Comparison of ENCODE assay signal across 8 cellular contexts in the genomic region with DNA sequence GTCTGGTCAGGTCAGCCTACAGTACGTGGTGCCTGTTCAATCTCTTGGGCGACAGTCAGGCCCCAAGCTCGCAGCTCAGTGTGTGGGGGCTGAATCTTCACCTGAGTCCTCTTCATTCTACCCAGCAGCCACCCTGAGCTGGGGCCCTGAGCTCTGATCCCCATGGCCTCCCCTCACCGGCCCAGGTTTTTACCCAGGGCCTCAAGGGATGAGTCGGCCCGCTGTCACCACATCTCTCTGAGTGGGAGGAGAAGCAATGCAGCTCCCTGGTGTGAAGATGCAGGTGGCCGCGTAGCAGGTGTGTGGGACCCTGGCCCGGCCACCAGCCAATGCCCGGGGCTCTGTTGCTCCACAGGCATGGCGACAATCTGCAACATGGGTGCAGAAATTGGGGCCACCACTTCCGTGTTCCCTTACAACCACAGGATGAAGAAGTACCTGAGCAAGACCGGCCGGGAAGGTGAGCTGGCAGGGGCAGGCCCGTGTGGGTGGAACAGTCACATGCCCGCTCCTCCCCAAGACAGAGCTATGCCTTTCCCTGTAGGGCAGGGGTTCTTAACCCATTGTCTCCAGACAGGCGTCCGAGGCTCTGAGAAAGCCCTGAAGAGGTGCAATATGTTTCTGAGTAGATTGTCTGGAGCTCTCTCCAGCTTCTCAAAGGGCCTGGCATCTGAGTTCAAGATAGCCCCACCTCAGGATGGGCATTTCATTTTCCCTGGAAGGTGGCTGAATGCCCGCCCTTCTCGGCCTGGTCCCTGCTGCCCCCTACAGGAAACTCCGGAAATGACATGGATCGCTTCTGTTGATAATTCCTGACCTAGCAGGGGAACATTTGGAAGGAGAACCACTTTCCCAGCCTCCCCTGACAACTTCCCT. TPM values are rescaled to one million over a fixed set of nuclear protein-coding genes. Genes with fewer than 3 reads are reported as not detected.
DNase-seq lines count a peak whose midpoint lies in the region; ATAC-seq lines count a peak whose summit lies in the region.

No MANE protein-coding gene starts in this region.

- H3K9me3 ChIP-seq in trophoblast cell (ENCODE audit: insufficient read depth, low read depth, low read length), result no peaks in the 10 kb centered on the region

- H3K27ac Mint-ChIP-seq in stimulated activated naive CD8-positive, alpha-beta T cell treated with anti-CD3 and anti-CD28 coated beads, Interleukin-15, amount 100 ng/mL, for 72 hours, result peak overlapping the region in 1 of 2 donors; percentile 27
- H3K27ac Mint-ChIP-seq in activated naive CD4-positive, alpha-beta T cell treated with anti-CD3 and anti-CD28 coated beads, Interleukin-2, amount 50 U/mL, for 24 hours, result peak overlapping the region; percentile 35

- H3K4me3 Mint-ChIP-seq in stimulated activated naive CD8-positive, alpha-beta T cell treated with anti-CD3 and anti-CD28 coated beads, Interleukin-15, amount 100 ng/mL, for 72 hours, result no peak overlapping the region
- no peak overlapping the region for H3K4me3 Mint-ChIP-seq in activated naive CD4-positive, alpha-beta T cell treated with anti-CD3 and anti-CD28 coated beads, Interleukin-2, amount 50 U/mL, for 24 hours

- no peak overlapping the region for H2BK12ac ChIP-seq in trophoblast cell (ENCODE audit: low read length)

- H3K36me3 ChIP-seq in trophoblast cell (ENCODE audit: control insufficient read depth in 1 of 2, insufficient read depth in 2 of 2, low read length in 2 of 2), result peaks cover 51 to 52% of the 10 kb centered on the region in 2 experiments

- no peak overlapping the region for H3K4me3 ChIP-seq in trophoblast cell (ENCODE audit: low read depth, low read length)

- ATAC-seq in stimulated activated naive CD8-positive, alpha-beta T cell treated with anti-CD3 and anti-CD28 coated beads, Interleukin-15, Interleukin-2, amounts not matched to agents 100 U/mL and 50 U/mL, for 24 hours, result peak; percentile 79
- ATAC-seq in stimulated activated naive CD8-positive, alpha-beta T cell treated with anti-CD3 and anti-CD28 coated beads, Interleukin-15, amount 100 ng/mL, for 72 hours, result no peak
- no peak for ATAC-seq in GM21526 (IDR thresholded peaks at IDR 0.05; ENCODE audit: low FRiP score, unreplicated experiment)

- no peak overlapping the region for H3K4me2 ChIP-seq in trophoblast cell (ENCODE audit: low read length)

- no peak overlapping the region for H3K18ac ChIP-seq in trophoblast cell (ENCODE audit: low read length)

- H3K79me1 ChIP-seq in trophoblast cell (ENCODE audit: low read length), result peaks cover 3% of the 10 kb centered on the region

- WGBS in trophoblast cell (ENCODE audit: extremely low coverage, insufficient coverage, insufficient read length), result no CpG with 5 or more reads among the region's 22 CpGs

- no peak overlapping the region for H3K9ac ChIP-seq in trophoblast cell (ENCODE audit: low read length)

- no peak overlapping the region for H4K12ac ChIP-seq in trophoblast cell (ENCODE audit: low read depth, low read length)

- H3K27me3 Mint-ChIP-seq in stimulated activated naive CD8-positive, alpha-beta T cell treated with anti-CD3 and anti-CD28 coated beads, Interleukin-15, amount 100 ng/mL, for 72 hours, result no peaks in the 10 kb centered on the region
- no peaks in the 10 kb centered on the region for H3K27me3 Mint-ChIP-seq in activated naive CD4-positive, alpha-beta T cell treated with anti-CD3 and anti-CD28 coated beads, Interleukin-2, amount 50 U/mL, for 24 hours

- H3K23ac ChIP-seq in trophoblast cell (ENCODE audit: low read length), result no peak overlapping the region

- no peaks in the 10 kb centered on the region for H3K27me3 ChIP-seq in trophoblast cell (ENCODE audit: insufficient read depth, low read length)

- H4K91ac ChIP-seq in trophoblast cell (ENCODE audit: low read depth, low read length), result no peak overlapping the region

- no peak overlapping the region for H2AK5ac ChIP-seq in trophoblast cell (ENCODE audit: low read length)

- no peak overlapping the region for H2BK120ac ChIP-seq in trophoblast cell (ENCODE audit: insufficient read depth, low read length, poor library complexity)

- no peak overlapping the region for H3K27ac ChIP-seq in trophoblast cell (ENCODE audit: low read depth, low read length)

- peaks cover 5% of the 10 kb centered on the region for H3K4me1 Mint-ChIP-seq in stimulated activated naive CD8-positive, alpha-beta T cell treated with anti-CD3 and anti-CD28 coated beads, Interleukin-15, amount 100 ng/mL, for 72 hours
- peaks cover 6% of the 10 kb centered on the region for H3K4me1 Mint-ChIP-seq in activated naive CD4-positive, alpha-beta T cell treated with anti-CD3 and anti-CD28 coated beads, Interleukin-2, amount 50 U/mL, for 24 hours

- DNase-seq in stimulated activated naive CD8-positive, alpha-beta T cell treated with anti-CD3 and anti-CD28 coated beads, Interleukin-15, Interleukin-2, amounts not matched to agents 100 U/mL and 50 U/mL, for 24 hours, result peak; percentile 59
- no peak for DNase-seq in stimulated activated naive CD8-positive, alpha-beta T cell treated with anti-CD3 and anti-CD28 coated beads, Interleukin-15, amount 100 ng/mL, for 72 hours
- peak; percentile 35 for DNase-seq in NCI-H345 (lab: John Stamatoyannopoulos, UW)
- DNase-seq in globus pallidus (ENCODE audit: low spot score), result peak; percentile 82
- DNase-seq in trophoblast cell, result peak; percentile 33 to 80
- DNase-seq in GM19240 (ENCODE audit: insufficient read length, low spot score), result no peak

- H3K9me3 Mint-ChIP-seq in stimulated activated naive CD8-positive, alpha-beta T cell treated with anti-CD3 and anti-CD28 coated beads, Interleukin-15, amount 100 ng/mL, for 72 hours, result no peaks in the 10 kb centered on the region
- no peaks in the 10 kb centered on the region for H3K9me3 Mint-ChIP-seq in activated naive CD4-positive, alpha-beta T cell treated with anti-CD3 and anti-CD28 coated beads, Interleukin-2, amount 50 U/mL, for 24 hours

- no peak overlapping the region for H4K8ac ChIP-seq in trophoblast cell (ENCODE audit: low read depth, low read length)

- no peak overlapping the region for H2BK5ac ChIP-seq in trophoblast cell (ENCODE audit: low read depth, low read length, poor library complexity)

- peaks cover 10% of the 10 kb centered on the region in 2 experiments for H3K4me1 ChIP-seq in trophoblast cell (ENCODE audit: control insufficient read depth in 1 of 2, insufficient read depth in 2 of 2, low read length in 2 of 2)

- H3K36me3 Mint-ChIP-seq in activated naive CD4-positive, alpha-beta T cell treated with anti-CD3 and anti-CD28 coated beads, Interleukin-2, amount 50 U/mL, for 24 hours, result no peaks in the 10 kb centered on the region

- no peak overlapping the region for H2AFZ ChIP-seq in trophoblast cell (ENCODE audit: insufficient read depth, low read length, poor library complexity)

- H3K79me2 ChIP-seq in trophoblast cell (ENCODE audit: control insufficient read depth, insufficient read depth, low read length, poor library complexity), result no peaks in the 10 kb centered on the region

- H3K14ac ChIP-seq in trophoblast cell (ENCODE audit: low read length), result no peak overlapping the region

- H3K4ac ChIP-seq in trophoblast cell (ENCODE audit: low read depth, low read length), result no peak overlapping the region

RNA-seq across cellular contexts. Expression of a gene that starts 26.9 kb away (rescaled TPM):
- polyA plus RNA-seq in trophoblast cell (2013), result 18.5 and 20.5 TPM in 2 replicates

RNA-seq across cellular contexts. Expression of a gene that starts 43.4 kb away (rescaled TPM):
- 3.1 TPM in 2 replicates for polyA plus RNA-seq in trophoblast cell (2013)

RNA-seq across cellular contexts. Expression of a gene that starts 48.5 kb away (rescaled TPM):
- 63.0 and 64.1 TPM in 2 replicates for polyA plus RNA-seq in trophoblast cell (2013)

RNA-seq across cellular contexts. Expression of a gene that starts 48.9 kb away (rescaled TPM):
- polyA plus RNA-seq in trophoblast cell (2013), result 46.3 and 48.1 TPM in 2 replicates

Comparison
In these comparisons a context has a peak if more than half of its experiments do, and no peak if none do; other contexts are left out.
1. DNase-seq: peak in stimulated activated naive CD8-positive, alpha-beta T cell treated with anti-CD3 and anti-CD28 coated beads, Interleukin-15, Interleukin-2, amounts not matched to agents 100 U/mL and 50 U/mL, for 24 hours (single experiment), NCI-H345 (single experiment), globus pallidus (single experiment) and trophoblast cell (2 of 2); none in stimulated activated naive CD8-positive, alpha-beta T cell treated with anti-CD3 and anti-CD28 coated beads, Interleukin-15, amount 100 ng/mL, for 72 hours (0 of 2) and GM19240 (single experiment).